In genomic region chr19:19032420-19033175, GRCh38 we compare ENCODE assay signal across 8 cellular contexts. TPM values are rescaled to one million over a fixed set of nuclear protein-coding genes. Genes with fewer than 3 reads are reported as not detected.
DNase-seq lines count a peak whose midpoint lies in the region; ATAC-seq, FAIRE-seq and TF ChIP-seq lines count a peak whose summit lies in the region.

No MANE protein-coding gene starts in this region.

- peaks cover 25% of the 10 kb centered on the region for H3K4me1 Mint-ChIP-seq in activated T-cell treated with anti-CD3 and anti-CD28 coated beads, Interleukin-2, amount 50 U/mL, for 4 hours (ENCODE audit: low read depth)
- peaks cover 25 to 41% (median 27%) of the 10 kb centered on the region in 3 donors for H3K4me1 Mint-ChIP-seq in naive B cell

- no peaks in the 10 kb centered on the region for H3K9me3 Mint-ChIP-seq in activated T-cell treated with anti-CD3 and anti-CD28 coated beads, Interleukin-2, amount 50 U/mL, for 4 hours
- no peaks in the 10 kb centered on the region for H3K9me3 Mint-ChIP-seq in naive B cell

- peak overlapping the region; percentile 98 for H3K9ac ChIP-seq in fibroblast of lung (ENCODE audit: insufficient read depth, low read length)

- no peak overlapping the region for H2AFZ ChIP-seq in fibroblast of lung (ENCODE audit: low read length)

- peaks cover 20% of the 10 kb centered on the region for H3K36me3 Mint-ChIP-seq in activated T-cell treated with anti-CD3 and anti-CD28 coated beads, Interleukin-2, amount 50 U/mL, for 4 hours (ENCODE audit: insufficient read depth)
- H3K36me3 Mint-ChIP-seq in naive B cell, result peaks cover 7 to 8% of the 10 kb centered on the region in 2 donors

- no peak for FAIRE-seq in HTR-8/SVneo (lab: Jason Lieb, UNC)

- H3K4me2 ChIP-seq in fibroblast of lung (ENCODE audit: extremely low read depth, insufficient read depth, low read length), result peak overlapping the region; percentile 94

- H3K27ac ChIP-seq in fibroblast of lung (ENCODE audit: insufficient read depth, low read length), result peak overlapping the region; percentile 93

- peak overlapping the region; percentile 85 for H3K4me3 Mint-ChIP-seq in activated T-cell treated with anti-CD3 and anti-CD28 coated beads, Interleukin-2, amount 50 U/mL, for 4 hours
- peak overlapping the region; percentile 81 to 98 (median 94) for H3K4me3 Mint-ChIP-seq in naive B cell

- H3K27ac Mint-ChIP-seq in naive B cell, result peak overlapping the region; percentile 82 to 97 (median 92)

- H3K9me3 ChIP-seq in BE2C (no peaks in the 10 kb centered on the region), fibroblast of lung (ENCODE audit: control insufficient read depth, insufficient read depth, low read depth, low read length) (no peaks in the 10 kb centered on the region)

- H3K27me3 ChIP-seq in BE2C (no peaks in the 10 kb centered on the region), fibroblast of lung (ENCODE audit: control insufficient read depth, insufficient read depth, low read length) (no peaks in the 10 kb centered on the region)

- H3K79me2 ChIP-seq in fibroblast of lung (ENCODE audit: control insufficient read depth, insufficient read depth, low read length), result peaks cover 61% of the 10 kb centered on the region

- peak overlapping the region; percentile 89 for H3K4me3 ChIP-seq in BE2C (ENCODE audit: low read depth, low read length)
- peak overlapping the region; percentile 75 to 96 (median 94) for H3K4me3 ChIP-seq in fibroblast of lung (replicated peaks in 1 of 4; ENCODE audit: control extremely low read depth in 1 of 4, insufficient read depth in 1 of 4, low read depth in 3 of 4, low read length in 4 of 4)

- H3K36me3 ChIP-seq in BE2C, result peaks cover 54% of the 10 kb centered on the region
- H3K36me3 ChIP-seq in fibroblast of lung (ENCODE audit: control insufficient read depth, insufficient read depth, low read length), result peaks cover 6% of the 10 kb centered on the region

- ATAC-seq in GM19372 (IDR thresholded peaks at IDR 0.05; ENCODE audit: low read depth, unreplicated experiment) (peak; percentile 41), naive B cell (ENCODE audit: low read depth in 2 of 2) (peak; percentile 34 to 50)
- ATAC-seq in activated T-cell treated with anti-CD3 and anti-CD28 coated beads, Interleukin-2, amount 50 U/mL, for 4 hours, result peak; percentile 60 to 65

- no peak for TF ChIP-seq CTCF in BE2C (IDR thresholded peaks at IDR 0.05; ENCODE audit: low read depth, low read length)
- TF ChIP-seq CTCF in fibroblast of lung (conservative IDR thresholded peaks at IDR 0.05 in 1 of 2, IDR thresholded peaks at IDR 0.05 in 1 of 2; ENCODE audit: low read depth in 1 of 2, low read length in 2 of 2), result no peak

- no peaks in the 10 kb centered on the region for H3K27me3 Mint-ChIP-seq in activated T-cell treated with anti-CD3 and anti-CD28 coated beads, Interleukin-2, amount 50 U/mL, for 4 hours (ENCODE audit: low read depth)
- H3K27me3 Mint-ChIP-seq in naive B cell, result no peaks in the 10 kb centered on the region

- no peaks in the 10 kb centered on the region for H3K4me1 ChIP-seq in BE2C
- H3K4me1 ChIP-seq in fibroblast of lung (ENCODE audit: control insufficient read depth, extremely low read depth, insufficient read depth, low read length), result peaks cover 4% of the 10 kb centered on the region

- DNase-seq in BE2C (peak; percentile 98), HTR-8/SVneo (ENCODE audit: insufficient read length, low spot score) (peak; percentile 98), OCI-M2 (lab: John Stamatoyannopoulos, UW; ENCODE audit: unreplicated experiment) (peak; percentile 83), fibroblast of lung (ENCODE audit: low read depth in 2 of 2) (peak; percentile 95 to 96), naive B cell (peak; percentile 78)
- DNase-seq in activated T-cell treated with anti-CD3 and anti-CD28 coated beads, Interleukin-2, amount 50 U/mL, for 4 hours, result peak; percentile 72
- peak; percentile 58 to 93 for DNase-seq in stimulated activated CD8-positive, alpha-beta memory T cell treated with anti-CD3 and anti-CD28 coated beads, Interleukin-7, amount 100 ng/mL, for 48 hours (ENCODE audit: extremely low read depth in 1 of 2, low read depth in 1 of 2)

- no peaks in the 10 kb centered on the region for H4K20me1 ChIP-seq in fibroblast of lung (ENCODE audit: control insufficient read depth, extremely low read depth, insufficient read depth, low read length)

RNA-seq across cellular contexts. Expression of gene SUGP2, which starts 0.7 kb away (rescaled TPM):
- polyA plus RNA-seq in BE2C (2012; ENCODE audit: insufficient read depth, insufficient read length, low read depth), result 101 TPM
- total RNA-seq in activated T-cell treated with anti-CD3 and anti-CD28 coated beads, Interleukin-2, amount 50 U/mL, for 4 hours, result 10 to 100 TPM; 66.8 to 76.6 (median 71.8) TPM
- 24.7 and 31.4 TPM in 2 replicates for total RNA-seq in fibroblast of lung
- polyA plus RNA-seq in fibroblast of lung (29.2 and 32.9 TPM in 2 replicates), naive B cell (ENCODE audit: low read depth in 6 of 6) (10 to 100 TPM in 2 of 6 donors, 1 to 10 TPM in 4; 7.2 to 16.3 (median 9.2) TPM)
- polyA plus RNA-seq in fibroblast of lung (2012), result 28.6 and 32.3 TPM in 2 replicates
- 12.9 and 26.8 TPM in 2 replicates for polyA minus RNA-seq in fibroblast of lung (ENCODE audit: low replicate concordance)

RNA-seq across cellular contexts. Expression of gene ARMC6, which starts 0.8 kb away (rescaled TPM):
- polyA plus RNA-seq in BE2C (2012; ENCODE audit: insufficient read depth, insufficient read length, low read depth), result 157 TPM
- total RNA-seq in activated T-cell treated with anti-CD3 and anti-CD28 coated beads, Interleukin-2, amount 50 U/mL, for 4 hours, result 10 to 100 TPM; 80.0 to 93.9 (median 80.6) TPM
- 25.7 and 35.8 TPM in 2 replicates for total RNA-seq in fibroblast of lung
- 14.0 and 23.0 TPM in 2 replicates for polyA plus RNA-seq in fibroblast of lung
- 23.4 and 37.8 TPM in 2 replicates for polyA plus RNA-seq in fibroblast of lung (2012)
- polyA minus RNA-seq in fibroblast of lung (ENCODE audit: low replicate concordance), result 70.0 and 82.4 TPM in 2 replicates
- polyA plus RNA-seq in naive B cell (ENCODE audit: low read depth in 6 of 6), result 10 to 100 TPM; 23.6 to 37.9 (median 28.6) TPM

RNA-seq across cellular contexts. Expression of gene SLC25A42, which starts 31.2 kb away (rescaled TPM):
- polyA plus RNA-seq in BE2C (2012; ENCODE audit: insufficient read depth, insufficient read length, low read depth), result 6.4 TPM
- total RNA-seq in activated T-cell treated with anti-CD3 and anti-CD28 coated beads, Interleukin-2, amount 50 U/mL, for 4 hours, result 10 to 100 TPM in 1 of 3 donors, 1 to 10 TPM in 2; 8.9 to 11.1 (median 8.9) TPM
- 4.9 and 7.1 TPM in 2 replicates for total RNA-seq in fibroblast of lung
- 3.5 and 3.6 TPM in 2 replicates for polyA plus RNA-seq in fibroblast of lung
- polyA plus RNA-seq in fibroblast of lung (2012), result 5.6 and 5.9 TPM in 2 replicates
- 4.8 and 11.4 TPM in 2 replicates for polyA minus RNA-seq in fibroblast of lung (ENCODE audit: low replicate concordance)
- 10 to 100 TPM; 13.5 to 34.1 (median 19.0) TPM for polyA plus RNA-seq in naive B cell (ENCODE audit: low read depth in 6 of 6)

Comparison
In these comparisons a context has a peak if more than half of its experiments do, and no peak if none do; other contexts are left out.
1. Peak in every context shown above with its lines: DNase-seq, ATAC-seq, H3K4me3 ChIP-seq and H3K27ac ChIP-seq.